In the genomic region with DNA sequence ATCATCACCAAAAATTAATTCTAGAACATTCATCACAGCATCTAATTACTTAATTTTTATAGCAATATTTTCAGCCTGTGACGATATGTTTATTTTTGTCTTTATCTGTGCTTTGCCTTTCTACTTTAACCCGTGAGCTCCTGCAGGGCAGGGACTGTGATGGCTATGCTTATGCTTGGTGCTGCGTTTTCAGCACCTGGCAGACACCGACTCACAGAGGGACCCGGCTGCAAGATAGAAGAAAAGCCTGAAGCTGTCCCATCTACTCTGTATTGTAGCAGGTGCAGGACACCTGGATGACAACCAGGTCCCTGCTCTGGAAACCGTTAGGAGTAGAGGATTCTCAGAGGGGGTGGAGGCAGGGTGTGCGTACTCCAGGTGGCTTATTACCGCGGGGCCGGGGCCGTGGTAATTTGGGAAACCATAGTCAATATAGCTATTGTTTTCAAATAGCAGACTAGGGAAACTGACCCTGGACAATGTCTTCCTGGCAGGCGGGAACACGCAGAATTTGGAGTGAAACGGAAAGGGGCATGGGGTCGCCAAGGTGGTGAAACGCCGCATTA, we compare ENCODE assay signal across 10 cellular contexts.
A peak's percentile ranks its signal among the peaks of the same experiment; 100 is the strongest.
DNase-seq lines count a peak whose midpoint lies in the region; ATAC-seq and TF ChIP-seq lines count a peak whose summit lies in the region.
"Had no signal": no experiment of that assay in that cellular context is flagged by ENCODE, and none has a peak within 500 bp of the region (broad histone marks: within the 10 kb centered on the region; RNA-seq: fewer than 3 reads in every experiment).

No MANE protein-coding gene starts in this region.

- H3K36me3 ChIP-seq in H7 (replicated peaks; ENCODE audit: control insufficient read depth, insufficient read depth, low read length): no peaks in the 10 kb centered on the region
- H3K36me3 ChIP-seq in Panc1 (ENCODE audit: control insufficient read depth, insufficient read depth, low read length): no peaks in the 10 kb centered on the region
- H3K36me3 ChIP-seq in heart right ventricle: no peaks in the 10 kb centered on the region
- H3K36me3 ChIP-seq in psoas muscle (ENCODE audit: insufficient read depth in 1 of 2, low read depth in 1 of 2): no peaks in the 10 kb centered on the region
- no peaks in the 10 kb centered on the region for H3K36me3 ChIP-seq in Karpas-422 (ENCODE audit: insufficient read depth, low read length)

- H3K27me3 ChIP-seq in H7 (ENCODE audit: control insufficient read depth, insufficient read depth, low read length) (peaks cover 40% of the 10 kb centered on the region), Panc1 (ENCODE audit: control insufficient read depth, insufficient read depth, low read length) (peaks cover 5% of the 10 kb centered on the region), heart right ventricle (peaks cover 4 to 45% (median 18%) of the 10 kb centered on the region in 7 donors), psoas muscle (ENCODE audit: insufficient read depth in 3 of 3, low read length in 2 of 3) (peaks cover 0 to 54% (median 9%) of the 10 kb centered on the region in 3 donors), Karpas-422 (ENCODE audit: low read length) (no peaks in the 10 kb centered on the region)

- H4K20me1 ChIP-seq in Karpas-422 (ENCODE audit: insufficient read depth, low read depth, low read length): no peaks in the 10 kb centered on the region

- no peak overlapping the region for H3K27ac ChIP-seq in Panc1 (ENCODE audit: low read length)
- H3K27ac ChIP-seq in heart right ventricle: peak overlapping the region in 5 of 10 donors; percentile 28 to 63 (median 46)
- no peak overlapping the region for H3K27ac ChIP-seq in psoas muscle
- no peak overlapping the region for H3K27ac ChIP-seq in Karpas-422 (ENCODE audit: low read length)

- H3K4me2 ChIP-seq in Karpas-422 (ENCODE audit: low read depth, low read length, poor library complexity, severe bottlenecking): no peak overlapping the region

- peak; percentile 13 for DNase-seq in H7
- no peak for DNase-seq in Panc1 (ENCODE audit: low read depth, low spot score)
- DNase-seq in heart right ventricle: no peak
- DNase-seq in psoas muscle: no peak
- DNase-seq in GM13976 (ENCODE audit: low spot score): no peak
- DNase-seq in SK-N-DZ (ENCODE audit: low spot score): no peak
- no peak for DNase-seq in Karpas-422
- DNase-seq in activated CD4-positive, CD25-positive, alpha-beta regulatory T cell (lab: John Stamatoyannopoulos, UW): no peak
- DNase-seq: activated CD4-positive, alpha-beta memory T cell treated with anti-CD3 and anti-CD28 coated beads for 36 hours; stimulated activated naive CD4-positive, alpha-beta T cell had no signal

- no peak overlapping the region for H3K9ac ChIP-seq in Karpas-422 (ENCODE audit: low read length)

- no peak overlapping the region for H2AFZ ChIP-seq in Karpas-422 (ENCODE audit: low read length)

- H3K4me1 ChIP-seq in Panc1 (ENCODE audit: control insufficient read depth, insufficient read depth, low read length) (no peaks in the 10 kb centered on the region), heart right ventricle (peaks cover 3 to 23% (median 16%) of the 10 kb centered on the region in 9 donors), psoas muscle (peaks cover 6% of the 10 kb centered on the region), Karpas-422 (ENCODE audit: low read length) (no peaks in the 10 kb centered on the region)

- 6 to 7% methylated on average over 17 of the region's 17 CpGs for WGBS in heart right ventricle, 2 donors
- 10 to 13% (median 12%) methylated on average over 17 of the region's 17 CpGs for WGBS in psoas muscle, 3 donors

- in situ Hi-C loops in Panc1 (cut with HindIII; ENCODE audit: low pct_unique_long_range_greater_than_20kb, low sequenced_read_pairs): no loop called here
- in situ Hi-C loops in GM13976 (cut with MboI; ENCODE audit: low sequenced_read_pairs, unreplicated experiment): no loop called here

- CTCF ChIA-PET in Panc1 (lab: Charles Lee): no interaction called here

- intact Hi-C loops in Panc1 (cut with micrococcal nuclease; ENCODE audit: unreplicated experiment) (no loop called here), heart right ventricle (cut with DNase I) (loop anchor here in 1 of 10 donors (5.0 kb wide), 1 partner anchor 62 kb away; no protein-coding TSS in a partner anchor), psoas muscle (cut with DNase I) (no loop called here)

- TF ChIP-seq CTCF in Panc1 (IDR thresholded peaks at IDR 0.05) (no peak), heart right ventricle (IDR thresholded peaks at IDR 0.05) (no peak), psoas muscle (IDR thresholded peaks at IDR 0.05) (no peak), GM13976 (IDR thresholded peaks at IDR 0.05; ENCODE audit: borderline replicate concordance, control extremely low read depth, extremely low read depth, insufficient read depth, missing control alignments) (no peak)

- H3K4me3 ChIP-seq in H7 (ENCODE audit: insufficient read depth, low read depth, low read length) (peak overlapping the region; percentile 41; the same call in 1 of the 2 replicates), Panc1 (ENCODE audit: low read depth in 2 of 2, low read length in 2 of 2) (peak overlapping the region; percentile 22 to 36; a peak in 3 of 4 replicates), heart right ventricle (peak overlapping the region; percentile 12 to 69 (median 58)), psoas muscle (peak overlapping the region; percentile 55), Karpas-422 (ENCODE audit: low read length) (no peak overlapping the region)

- H3K9me2 ChIP-seq in Karpas-422 (replicated peaks; ENCODE audit: insufficient read depth, low read length): no peaks in the 10 kb centered on the region

- POLR2A ChIA-PET in Panc1 (lab: Charles Lee): no interaction called here

- BruUV-seq in Panc1 (replicated peaks; lab: Mats Ljungman, UMichigan): no TSS peak

- H3K9me3 ChIP-seq in Panc1 (ENCODE audit: control insufficient read depth, insufficient read depth, low read depth, low read length) (no peaks in the 10 kb centered on the region), heart right ventricle (peaks cover 0 to 12% (median 0%) of the 10 kb centered on the region in 11 donors), psoas muscle (no peaks in the 10 kb centered on the region), Karpas-422 (ENCODE audit: low read length) (no peaks in the 10 kb centered on the region)

- no peaks in the 10 kb centered on the region for H3K79me2 ChIP-seq in Karpas-422 (ENCODE audit: low read length)

- no peak for ATAC-seq in Panc1
- peak in 5 of 8 donors; percentile 19 to 59 (median 49) for ATAC-seq in heart right ventricle
- no peak for ATAC-seq in psoas muscle

Comparison
In these comparisons a context has a peak if more than half of its experiments do, and no peak if none do; other contexts are left out.
1. ATAC-seq: peak in heart right ventricle (5 of 8); none in Panc1 (single experiment) and psoas muscle (0 of 4).